1 cellular context compared by ENCODE assay signal in genomic region chr7:32957326-32958045, GRCh38.
TF ChIP-seq lines count a peak whose summit lies in the region.

TSS of gene FKBP9 (plus strand) at chr7:32957440. CDS start at chr7:32957574, 134 bp downstream.

TF ChIP-seq in HepG2, 621 proteins besides CTCF, POLR2A, EP300 and RAD21 (continued from another document and continues in another):
- TF ChIP-seq ZNF724P (CRISPR knock-in tag; IDR thresholded peaks at IDR 0.05; ENCODE audit: borderline replicate concordance) = no peak
- peak; percentile 89; the same call in 1 of the 2 replicates for TF ChIP-seq KAT7 (CRISPR knock-in tag; IDR thresholded peaks at IDR 0.05; ENCODE audit: borderline replicate concordance)
- no peak for TF ChIP-seq PCBP2 (optimal IDR thresholded peaks at IDR 0.05; ENCODE audit: low read depth, low read length, poor library complexity, severe bottlenecking)
- TF ChIP-seq FOXC1 (CRISPR knock-in tag; IDR thresholded peaks at IDR 0.05; ENCODE audit: borderline replicate concordance) = peak; percentile 88; the same call in 1 of the 2 replicates
- peak; percentile 81 for TF ChIP-seq MTA1 (CRISPR knock-in tag; IDR thresholded peaks at IDR 0.05; ENCODE audit: borderline replicate concordance)
- no peak for TF ChIP-seq SNAPC4 (CRISPR knock-in tag; IDR thresholded peaks at IDR 0.05)
- TF ChIP-seq HOXA3 (CRISPR knock-in tag; IDR thresholded peaks at IDR 0.05) = peak; percentile 56
- no peak for TF ChIP-seq ARHGAP35 (CRISPR knock-in tag; IDR thresholded peaks at IDR 0.05; ENCODE audit: borderline replicate concordance)
- TF ChIP-seq ZNF350 (CRISPR knock-in tag; IDR thresholded peaks at IDR 0.05; ENCODE audit: borderline replicate concordance, low read depth) = peak; percentile 80
- 0 out of 2 replicates have a peak, but pooled peaks have one; percentile 75 for TF ChIP-seq ZNF276 (CRISPR knock-in tag; IDR thresholded peaks at IDR 0.05; ENCODE audit: low read depth)
- peak; percentile 66; the same call in 1 of the 2 replicates for TF ChIP-seq FOXK1 (CRISPR knock-in tag; IDR thresholded peaks at IDR 0.05; ENCODE audit: borderline replicate concordance, low read depth)
- peak; percentile 86 for TF ChIP-seq POLR2G (IDR thresholded peaks at IDR 0.05; ENCODE audit: low read depth, low read length)
- no peak for TF ChIP-seq ZNF256 (CRISPR knock-in tag; conservative IDR thresholded peaks at IDR 0.05)
- TF ChIP-seq ZNF674 (CRISPR knock-in tag; IDR thresholded peaks at IDR 0.05; ENCODE audit: low read depth) = no peak; the same call in 1 of the 2 replicates
- TF ChIP-seq RNF219 (CRISPR knock-in tag; IDR thresholded peaks at IDR 0.05) = no peak; the same call in 1 of the 2 replicates
- TF ChIP-seq ZNF180 (CRISPR knock-in tag; IDR thresholded peaks at IDR 0.05; ENCODE audit: borderline replicate concordance, low read depth) = no peak
- TF ChIP-seq ZNF691 (CRISPR knock-in tag; IDR thresholded peaks at IDR 0.05; ENCODE audit: borderline replicate concordance, low read depth) = peak; percentile 96
- TF ChIP-seq SALL1 (CRISPR knock-in tag; IDR thresholded peaks at IDR 0.05) = peak; percentile 88
- TF ChIP-seq ZNF597 (CRISPR knock-in tag; IDR thresholded peaks at IDR 0.05) = no peak
- no peak for TF ChIP-seq MED13 (CRISPR knock-in tag; IDR thresholded peaks at IDR 0.05)
- TF ChIP-seq NFRKB (IDR thresholded peaks at IDR 0.05) = no peak
- no peak for TF ChIP-seq FOXO4 (CRISPR knock-in tag; conservative IDR thresholded peaks at IDR 0.05)
- TF ChIP-seq FIP1L1 (IDR thresholded peaks at IDR 0.05; ENCODE audit: borderline replicate concordance, insufficient read depth, low read depth, low read length) = no peak
- no peak; the same call in 1 of the 2 replicates for TF ChIP-seq THAP9 (CRISPR knock-in tag; IDR thresholded peaks at IDR 0.05; ENCODE audit: borderline replicate concordance)
- TF ChIP-seq IRX3 (CRISPR knock-in tag; IDR thresholded peaks at IDR 0.05; ENCODE audit: borderline replicate concordance, low read depth) = peak; percentile 85
- peak; percentile 92 for TF ChIP-seq MTERF4 (CRISPR knock-in tag; IDR thresholded peaks at IDR 0.05)
- no peak for TF ChIP-seq ZNF883 (CRISPR knock-in tag; IDR thresholded peaks at IDR 0.05; ENCODE audit: not compliant biosample characterization)
- peak; percentile 91; the same call in 1 of the 2 replicates for TF ChIP-seq ZBTB46 (CRISPR knock-in tag; IDR thresholded peaks at IDR 0.05; ENCODE audit: borderline replicate concordance)
- TF ChIP-seq MEIS1 (CRISPR knock-in tag; IDR thresholded peaks at IDR 0.05; ENCODE audit: borderline replicate concordance) = peak; percentile 85
- TF ChIP-seq ZNF768 (CRISPR knock-in tag; IDR thresholded peaks at IDR 0.05) = peak; percentile 43; the same call in 1 of the 2 replicates
- peak; percentile 97 for TF ChIP-seq YEATS4 (CRISPR knock-in tag; IDR thresholded peaks at IDR 0.05; ENCODE audit: borderline replicate concordance)
- no peak for TF ChIP-seq TEAD2 (CRISPR knock-in tag; IDR thresholded peaks at IDR 0.05)
- TF ChIP-seq ZNF782 (CRISPR knock-in tag; IDR thresholded peaks at IDR 0.05; ENCODE audit: borderline replicate concordance) = peak; percentile 89
- no peak for TF ChIP-seq ZNF644 (CRISPR knock-in tag; IDR thresholded peaks at IDR 0.05; ENCODE audit: low read depth)
- TF ChIP-seq ZSCAN31 (CRISPR knock-in tag; IDR thresholded peaks at IDR 0.05; ENCODE audit: low read depth) = 0 out of 2 replicates have a peak, but pooled peaks have one; percentile 83
- TF ChIP-seq ETV5 (CRISPR knock-in tag; IDR thresholded peaks at IDR 0.05; ENCODE audit: borderline replicate concordance) = peak; percentile 85
- TF ChIP-seq GATAD1 (CRISPR knock-in tag; IDR thresholded peaks at IDR 0.05) = peak; percentile 58; the same call in 1 of the 2 replicates
- TF ChIP-seq MYNN (CRISPR knock-in tag; IDR thresholded peaks at IDR 0.05; ENCODE audit: low read depth) = 0 out of 2 replicates have a peak, but pooled peaks have one; percentile 22
- no peak; the same call in 1 of the 2 replicates for TF ChIP-seq ZBTB38 (CRISPR knock-in tag; IDR thresholded peaks at IDR 0.05)
- peak; percentile 36; the same call in 1 of the 2 replicates for TF ChIP-seq FOXO1 (CRISPR knock-in tag; IDR thresholded peaks at IDR 0.05)
- peak; percentile 88 for TF ChIP-seq ZSCAN29 (CRISPR knock-in tag; conservative IDR thresholded peaks at IDR 0.05)
- no peak for TF ChIP-seq ATF1 (CRISPR knock-in tag; IDR thresholded peaks at IDR 0.05)
- TF ChIP-seq ZFP36L1 (CRISPR knock-in tag; IDR thresholded peaks at IDR 0.05) = peak; percentile 54; the same call in 1 of the 2 replicates
- 0 out of 2 replicates have a peak, but pooled peaks have one; percentile 58 for TF ChIP-seq ZNF580 (CRISPR knock-in tag; IDR thresholded peaks at IDR 0.05; ENCODE audit: borderline replicate concordance, low read depth)
